ENCODE assay signal across 13 cellular contexts in genomic region chr9:71628247-71628646, GRCh38.
A peak's percentile ranks its signal among the peaks of the same experiment; 100 is the strongest.
DNase-seq lines count a peak whose midpoint lies in the region; ATAC-seq and TF ChIP-seq lines count a peak whose summit lies in the region.
"Had no signal": no experiment of that assay in that cellular context is flagged by ENCODE, and none has a peak within 500 bp of the region (broad histone marks: within the 10 kb centered on the region; RNA-seq: fewer than 3 reads in every experiment).

No MANE protein-coding gene starts in this region.

- H3K27me3 Mint-ChIP-seq in neural progenitor cell (ENCODE audit: insufficient read depth, low read depth), result peaks cover 4% of the 10 kb centered on the region

- H3K4me3 ChIP-seq in LNCaP clone FGC (ENCODE audit: low read depth, low read length) (no peak overlapping the region), cardiac fibroblast (replicated peaks in 1 of 2; ENCODE audit: low read depth in 2 of 2, low read length in 2 of 2) (no peak overlapping the region), neural progenitor cell (no peak overlapping the region)

- TF ChIP-seq CTCF in LNCaP clone FGC (IDR thresholded peaks at IDR 0.05; ENCODE audit: control insufficient read depth, extremely low read depth, insufficient read depth) (peak; percentile 60), cardiac fibroblast (IDR thresholded peaks at IDR 0.05; ENCODE audit: low read depth, low read length) (peak; percentile 48), neural progenitor cell (IDR thresholded peaks at IDR 0.05) (peak; percentile 16)

- H3K4me3 Mint-ChIP-seq in neural progenitor cell, result no peak overlapping the region

- H3K27ac ChIP-seq in neural progenitor cell, result no peak overlapping the region

- ATAC-seq in HG02571 (IDR thresholded peaks at IDR 0.05; ENCODE audit: unreplicated experiment), result no peak

- peaks cover 11% of the 10 kb centered on the region for H3K4me1 ChIP-seq in neural progenitor cell

- H3K9ac ChIP-seq in neural progenitor cell, result no peak overlapping the region

- no peaks in the 10 kb centered on the region for H4K20me1 ChIP-seq in neural progenitor cell (ENCODE audit: low read depth)

- no peak overlapping the region for H2AFZ ChIP-seq in neural progenitor cell (replicated peaks)

- H3F3A ChIP-seq in neural progenitor cell (ENCODE audit: low read depth), result no peaks in the 10 kb centered on the region

- no peaks in the 10 kb centered on the region for H3K36me3 Mint-ChIP-seq in neural progenitor cell

- no peaks in the 10 kb centered on the region for H3K9me3 ChIP-seq in neural progenitor cell (ENCODE audit: low read depth)

- H3K36me3 ChIP-seq in neural progenitor cell, result no peaks in the 10 kb centered on the region

- no peaks in the 10 kb centered on the region for H3K79me2 ChIP-seq in neural progenitor cell (ENCODE audit: low read depth)

- no peaks in the 10 kb centered on the region for H3K4me1 Mint-ChIP-seq in neural progenitor cell

- peaks cover 3% of the 10 kb centered on the region for H3K9me3 Mint-ChIP-seq in neural progenitor cell

- H3K4me2 ChIP-seq in neural progenitor cell, result no peak overlapping the region

- H3K27me3 ChIP-seq in neural progenitor cell, result no peaks in the 10 kb centered on the region

- DNase-seq in EL (peak; percentile 16), LNCaP clone FGC (ENCODE audit: low read depth) (peak; percentile 2), cardiac fibroblast (ENCODE audit: low read depth in 2 of 2) (peak; percentile 20 to 37), neural progenitor cell (ENCODE audit: low spot score) (no peak), NCI-H1436 (lab: John Stamatoyannopoulos, UW) (no peak), NCI-H146 treated with DMSO at 0.1 percent for 48 hours (lab: John Stamatoyannopoulos, UW; ENCODE audit: unreplicated experiment) (no peak)
- DNase-seq: activated effector memory CD4-positive, alpha-beta T cell treated with anti-CD3 and anti-CD28 coated beads, Interleukin-2, amount 50 U/mL, for 16 hours; effector CD8-positive, alpha-beta T cell; KG1; NCI-H748 treated with DMSO at 0.1 percent for 48 hours; nucleus accumbens; stimulated activated CD4-positive, alpha-beta T cell treated with anti-CD3 and anti-CD28 coated beads, Interleukin-2, amount 100 ng/mL, for 48 hours had no signal

- H3K27ac Mint-ChIP-seq in neural progenitor cell, result no peak overlapping the region

Comparison
In these comparisons a context has a peak if more than half of its experiments do, and no peak if none do; other contexts are left out.
1. DNase-seq: peak in EL (single experiment), LNCaP clone FGC (single experiment) and cardiac fibroblast (2 of 2); none in neural progenitor cell (single experiment), NCI-H1436 (single experiment) and NCI-H146 treated with DMSO at 0.1 percent for 48 hours (single experiment).
2. Peak in every context shown above with its lines, with median percentiles within 50 percentile points of each other: CTCF ChIP-seq.